In genomic region chr4:47729086-47729763, GRCh38 we compare ENCODE assay signal across 1 cellular context.
TF ChIP-seq lines count a peak whose summit lies in the region.

No MANE protein-coding gene starts in this region.

TF ChIP-seq in SK-N-SH, 30 proteins besides CTCF, POLR2A, EP300 and RAD21 (continued from another document):
- no peak for TF ChIP-seq USF2 (IDR thresholded peaks at IDR 0.05; ENCODE audit: borderline replicate concordance, low read depth, low read length)
- TF ChIP-seq FOXM1 (IDR thresholded peaks at IDR 0.05; ENCODE audit: low read depth) = no peak
- no peak for TF ChIP-seq FOXJ3 (CRISPR knock-in tag; IDR thresholded peaks at IDR 0.05)
- TF ChIP-seq JUND (IDR thresholded peaks at IDR 0.05) = no peak
